Comparison of ENCODE assay signal across 8 cellular contexts in the genomic region with DNA sequence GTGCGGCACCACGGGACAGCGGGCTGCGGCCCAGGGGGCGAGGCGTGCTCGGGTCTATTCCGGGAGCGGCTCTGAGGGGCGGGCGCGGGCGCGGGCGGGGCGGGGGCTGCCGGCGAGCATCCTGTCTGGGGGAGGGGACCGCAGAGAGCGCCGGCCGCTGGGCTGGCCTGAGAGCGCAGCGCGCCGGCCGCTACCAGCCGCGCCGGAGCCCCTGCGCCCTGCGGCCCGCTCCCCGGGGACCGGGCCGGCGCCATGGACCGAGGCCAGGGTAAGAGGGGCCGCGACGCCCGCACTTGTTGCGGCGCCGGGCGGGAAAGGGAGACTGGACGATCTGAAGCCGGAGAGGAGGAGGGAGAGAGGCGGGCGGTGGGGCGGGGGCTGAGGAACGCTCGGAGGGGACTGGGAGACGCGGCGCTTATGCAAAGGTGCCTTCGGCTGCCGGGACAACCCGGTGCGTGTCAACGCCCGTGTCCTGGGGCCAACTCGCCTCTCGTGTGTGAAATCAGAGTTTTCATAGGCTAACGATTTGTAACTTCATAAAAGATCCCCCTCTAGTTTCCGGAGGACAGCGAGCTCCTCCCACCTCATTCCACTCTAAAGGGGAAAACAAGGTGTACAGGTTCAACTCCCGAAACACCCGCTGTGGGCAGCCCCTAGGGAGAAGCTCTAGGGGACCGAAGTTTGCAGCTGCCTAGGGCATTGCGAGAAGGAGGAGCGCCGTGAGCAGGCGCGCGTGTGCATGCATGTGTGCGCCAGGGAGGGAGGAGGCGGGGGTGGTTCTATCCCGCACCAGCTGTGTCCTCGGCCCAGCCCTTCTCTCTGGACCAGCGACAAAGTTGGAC. TPM values are rescaled to one million over a fixed set of nuclear protein-coding genes. Genes with fewer than 3 reads are reported as not detected.
DNase-seq lines count a peak whose midpoint lies in the region; ATAC-seq and TF ChIP-seq lines count a peak whose summit lies in the region.

Gene AFAP1L1, plus strand, starts transcription at position 143 of the 842 bp plus-strand sequence. Its CDS starts 110 bp downstream, at position 253.

- H3K4me1 ChIP-seq in CD8-positive, alpha-beta T cell (ENCODE audit: insufficient read depth, low read length) = peaks cover 8% of the 10 kb centered on the region

- no peak for DNase-seq in CD8-positive, alpha-beta T cell
- DNase-seq in HK-2 (ENCODE audit: unreplicated experiment) (peak; percentile 62), epidermal melanocyte (ENCODE audit: insufficient read length, low spot score) (peak; percentile 64), lung microvascular endothelial cell (ENCODE audit: low read depth in 2 of 2) (peak; percentile 82 to 84)
- DNase-seq in activated CD4-positive, alpha-beta memory T cell treated with anti-CD3 and anti-CD28 coated beads for 36 hours = peak; percentile 26
- DNase-seq in stimulated activated naive CD8-positive, alpha-beta T cell treated with anti-CD3 and anti-CD28 coated beads, Interleukin-15, Interleukin-2, amounts not matched to agents 100 U/mL and 50 U/mL, for 24 hours = peak; percentile 28

- H3K4me3 Mint-ChIP-seq in CD8-positive, alpha-beta T cell = peak within 1 kb of the TSS; percentile 89
- H3K4me3 Mint-ChIP-seq in activated CD4-positive, alpha-beta memory T cell treated with anti-CD3 and anti-CD28 coated beads for 36 hours = peak within 1 kb of the TSS; percentile 75

- intact Hi-C loops in CD8-positive, alpha-beta T cell (cut with DNase I, micrococcal nuclease) = no loop called here
- intact Hi-C loops in activated CD4-positive, alpha-beta memory T cell treated with anti-CD3 and anti-CD28 coated beads for 36 hours (cut with micrococcal nuclease) = loop anchor here (10.0 kb wide), 1 partner anchor 447 kb away; the partner anchor contains the start of gene ADRB2

- H3K36me3 Mint-ChIP-seq in CD8-positive, alpha-beta T cell = peaks cover 4% of the 10 kb centered on the region
- H3K36me3 Mint-ChIP-seq in activated CD4-positive, alpha-beta memory T cell treated with anti-CD3 and anti-CD28 coated beads for 36 hours = no peaks in the 10 kb centered on the region

- H3K27ac ChIP-seq in CD8-positive, alpha-beta T cell (ENCODE audit: low read depth, low read length) = no peak within 1 kb of the TSS

- peaks cover 28% of the 10 kb centered on the region for H3K27me3 Mint-ChIP-seq in CD8-positive, alpha-beta T cell (ENCODE audit: low read depth)
- peaks cover 28% of the 10 kb centered on the region for H3K27me3 Mint-ChIP-seq in activated CD4-positive, alpha-beta memory T cell treated with anti-CD3 and anti-CD28 coated beads for 36 hours

- peak; percentile 62 for ATAC-seq in CD8-positive, alpha-beta T cell
- ATAC-seq in stimulated activated naive CD8-positive, alpha-beta T cell treated with anti-CD3 and anti-CD28 coated beads, Interleukin-15, Interleukin-2, amounts not matched to agents 100 U/mL and 50 U/mL, for 24 hours = peak; percentile 42
- ATAC-seq in GM18907 (IDR thresholded peaks at IDR 0.05; ENCODE audit: unreplicated experiment) (no peak), GM21381 (IDR thresholded peaks at IDR 0.05; ENCODE audit: unreplicated experiment) (no peak)

- H3K9me3 Mint-ChIP-seq in CD8-positive, alpha-beta T cell = peaks cover 17% of the 10 kb centered on the region
- peaks cover 7% of the 10 kb centered on the region for H3K9me3 Mint-ChIP-seq in activated CD4-positive, alpha-beta memory T cell treated with anti-CD3 and anti-CD28 coated beads for 36 hours

- no peaks in the 10 kb centered on the region for H3K36me3 ChIP-seq in CD8-positive, alpha-beta T cell (ENCODE audit: insufficient read depth, low read length)

- peak within 1 kb of the TSS; percentile 60 for H3K4me3 ChIP-seq in CD8-positive, alpha-beta T cell (ENCODE audit: low read depth, low read length)

- no peak within 1 kb of the TSS for H3K27ac Mint-ChIP-seq in CD8-positive, alpha-beta T cell
- no peak within 1 kb of the TSS for H3K27ac Mint-ChIP-seq in activated CD4-positive, alpha-beta memory T cell treated with anti-CD3 and anti-CD28 coated beads for 36 hours

- CTCF ChIA-PET in CD8-positive, alpha-beta T cell (lab: Charles Lee) = no interaction called here
- CTCF ChIA-PET in activated CD4-positive, alpha-beta memory T cell treated with anti-CD3 and anti-CD28 coated beads for 36 hours (lab: Charles Lee) = interaction anchor here (0.7 to 0.9 kb wide), 2 partner anchors 130 to 134 kb away, joined by 3 to 4 read pairs; partner anchors contain the start of gene ABLIM3

- POLR2A ChIA-PET in CD8-positive, alpha-beta T cell (lab: Charles Lee) = no interaction called here
- POLR2A ChIA-PET in activated CD4-positive, alpha-beta memory T cell treated with anti-CD3 and anti-CD28 coated beads for 36 hours (lab: Charles Lee) = no interaction called here

- peaks cover 10% of the 10 kb centered on the region for H3K4me1 Mint-ChIP-seq in CD8-positive, alpha-beta T cell (ENCODE audit: low read depth)
- H3K4me1 Mint-ChIP-seq in activated CD4-positive, alpha-beta memory T cell treated with anti-CD3 and anti-CD28 coated beads for 36 hours (ENCODE audit: low read depth) = peaks cover 7% of the 10 kb centered on the region

- no peak for TF ChIP-seq CTCF in CD8-positive, alpha-beta T cell (IDR thresholded peaks at IDR 0.05)

- H3K9me3 ChIP-seq in CD8-positive, alpha-beta T cell (ENCODE audit: low read length) = no peaks in the 10 kb centered on the region

- H3K27me3 ChIP-seq in CD8-positive, alpha-beta T cell (ENCODE audit: insufficient read depth, low read length) = no peaks in the 10 kb centered on the region

RNA-seq across cellular contexts. Expression of gene AFAP1L1, which starts in this region (rescaled TPM):
- under 1 TPM; 0.11 to 0.19 TPM for total RNA-seq in CD8-positive, alpha-beta T cell
- total RNA-seq in activated CD4-positive, alpha-beta memory T cell treated with anti-CD3 and anti-CD28 coated beads for 36 hours = not detected
- total RNA-seq in lung microvascular endothelial cell = 106 and 219 TPM in 2 replicates

Comparison
In these comparisons a context has a peak if more than half of its experiments do, and no peak if none do; other contexts are left out.
1. RNA of gene AFAP1L1 (total RNA-seq): 106 to 219 TPM in lung microvascular endothelial cell; 0.11 to 0.19 TPM in CD8-positive, alpha-beta T cell and not detected in activated CD4-positive, alpha-beta memory T cell treated with anti-CD3 and anti-CD28 coated beads for 36 hours; every median in the first group is over 10 times any median in the second.
2. Peak in ATAC-seq and H3K4me3 ChIP-seq in CD8-positive, alpha-beta T cell; RNA of the gene not detected or under 1 TPM.
3. Peak in DNase-seq in activated CD4-positive, alpha-beta memory T cell treated with anti-CD3 and anti-CD28 coated beads for 36 hours; RNA of the gene not detected or under 1 TPM.
4. DNase-seq: peak in HK-2 (single experiment), epidermal melanocyte (single experiment), lung microvascular endothelial cell (2 of 2) and stimulated activated naive CD8-positive, alpha-beta T cell treated with anti-CD3 and anti-CD28 coated beads, Interleukin-15, Interleukin-2, amounts not matched to agents 100 U/mL and 50 U/mL, for 24 hours (single experiment); none in CD8-positive, alpha-beta T cell (0 of 7).